Comparison of ENCODE assay signal across 22 cellular contexts in the genomic region with DNA sequence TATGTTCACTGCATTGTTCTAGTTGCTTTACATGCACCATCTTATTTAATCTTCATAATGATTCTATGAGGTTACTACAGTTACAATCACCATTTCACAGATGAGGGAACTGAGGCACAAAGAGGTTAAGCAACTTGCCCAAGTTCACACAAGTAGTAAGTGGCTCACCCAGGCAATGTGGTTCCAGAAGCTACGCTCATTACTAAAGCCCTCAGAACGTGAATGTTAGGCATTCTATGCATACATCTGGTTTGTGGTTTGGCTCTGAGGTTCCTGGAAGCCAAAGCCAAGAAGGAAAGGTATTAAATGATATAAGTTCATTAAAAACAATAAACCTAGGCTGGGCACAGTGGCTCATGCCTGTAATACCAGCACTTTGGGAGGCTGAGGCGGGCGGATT. TPM values are rescaled to one million over a fixed set of nuclear protein-coding genes. Genes with fewer than 3 reads are reported as not detected.
A peak's percentile ranks its signal among the peaks of the same experiment; 100 is the strongest.
DNase-seq lines count a peak whose midpoint lies in the region; ATAC-seq and TF ChIP-seq lines count a peak whose summit lies in the region.
"Had no signal": no experiment of that assay in that cellular context is flagged by ENCODE, and none has a peak within 500 bp of the region (broad histone marks: within the 10 kb centered on the region; RNA-seq: fewer than 3 reads in every experiment).

No MANE protein-coding gene starts in this region.

- no peak for ATAC-seq in HG02623 (IDR thresholded peaks at IDR 0.05; ENCODE audit: unreplicated experiment)
- ATAC-seq: effector memory CD8-positive, alpha-beta T cell; heart right ventricle; left cardiac atrium; pancreas had no signal

- no peaks in the 10 kb centered on the region for H3K9me3 ChIP-seq in SJCRH30 (replicated peaks)
- H3K9me3 ChIP-seq: heart right ventricle, pancreas, stomach had no signal

- peak; percentile 75 for DNase-seq in GM04503 (ENCODE audit: low read depth)
- peak; percentile 17 to 27 for DNase-seq in SJCRH30
- DNase-seq in fibroblast of mammary gland (ENCODE audit: low read depth), result peak; percentile 83
- DNase-seq in skeletal muscle cell (ENCODE audit: low read depth), result peak; percentile 36
- DNase-seq in caudate nucleus (lab: John Stamatoyannopoulos, UW), result no peak
- DNase-seq in DMS 273 treated with DMSO at 0.1 percent for 48 hours (lab: John Stamatoyannopoulos, UW), result no peak
- DNase-seq in foreskin melanocyte, result no peak
- DNase-seq: activated effector memory CD4-positive, alpha-beta T cell treated with anti-CD3 and anti-CD28 coated beads, Interleukin-2, amount 50 U/mL, for 16 hours; CD8-positive, alpha-beta memory T cell; effector memory CD8-positive, alpha-beta T cell; heart right ventricle; Kasumi-1; left cardiac atrium; NCI-H2029; NCI-H524 treated with DMSO at 0.1 percent for 48 hours; stomach; WERI-Rb-1 had no signal

- no peaks in the 10 kb centered on the region for H3K27me3 ChIP-seq in SJCRH30
- H3K27me3 ChIP-seq: pancreas had no signal

- TF ChIP-seq CTCF in fibroblast of mammary gland (conservative IDR thresholded peaks at IDR 0.05; ENCODE audit: control insufficient read depth, insufficient read depth, low read depth, low read length), result no peak

- no peaks in the 10 kb centered on the region for H3K4me1 ChIP-seq in SJCRH30
- H3K4me1 ChIP-seq: heart right ventricle, pancreas, stomach had no signal

- H3K36me3 ChIP-seq in SJCRH30, result no peaks in the 10 kb centered on the region
- H3K36me3 ChIP-seq: heart right ventricle, pancreas, stomach, WERI-Rb-1 had no signal

- H3K4me3 ChIP-seq in SJCRH30 (no peak overlapping the region), fibroblast of mammary gland (ENCODE audit: control insufficient read depth, low read depth, low read length) (no peak overlapping the region), skeletal muscle cell (ENCODE audit: low read depth, low read length) (no peak overlapping the region)
- H3K4me3 ChIP-seq: heart right ventricle, pancreas, PC-9, stomach had no signal

- no peak overlapping the region for H3K27ac ChIP-seq in SJCRH30
- no peak overlapping the region for H3K27ac ChIP-seq in caudate nucleus (ENCODE audit: low read depth, low read length)
- H3K27ac ChIP-seq: heart right ventricle, HL-60, pancreas, PC-9, stomach, WERI-Rb-1 had no signal

RNA-seq across cellular contexts. Expression of gene VRTN, which starts 14.4 kb away (rescaled TPM):
- total RNA-seq in SJCRH30 (2014; rRNA removed; shearing (Covaris generic)), result not detected in 2 replicates
- total RNA-seq: activated CD8-positive, alpha-beta memory T cell treated with anti-CD3 and anti-CD28 coated beads for 36 hours; CD8-positive, alpha-beta memory T cell; heart right ventricle; left cardiac atrium; PC-9; stomach had no signal

RNA-seq across cellular contexts. Expression of gene ABCD4, which starts 31.2 kb away (rescaled TPM):
- total RNA-seq in SJCRH30 (2014; rRNA removed; shearing (Covaris generic)), result 26.3 and 30.6 TPM in 2 replicates

Comparison
In these comparisons a context has a peak if more than half of its experiments do, and no peak if none do; other contexts are left out.
1. DNase-seq: peak in GM04503 (single experiment), SJCRH30 (2 of 2), fibroblast of mammary gland (single experiment) and skeletal muscle cell (single experiment); none in caudate nucleus (0 of 61), DMS 273 treated with DMSO at 0.1 percent for 48 hours (single experiment) and foreskin melanocyte (single experiment).